9 cellular contexts compared by ENCODE assay signal in the genomic region with DNA sequence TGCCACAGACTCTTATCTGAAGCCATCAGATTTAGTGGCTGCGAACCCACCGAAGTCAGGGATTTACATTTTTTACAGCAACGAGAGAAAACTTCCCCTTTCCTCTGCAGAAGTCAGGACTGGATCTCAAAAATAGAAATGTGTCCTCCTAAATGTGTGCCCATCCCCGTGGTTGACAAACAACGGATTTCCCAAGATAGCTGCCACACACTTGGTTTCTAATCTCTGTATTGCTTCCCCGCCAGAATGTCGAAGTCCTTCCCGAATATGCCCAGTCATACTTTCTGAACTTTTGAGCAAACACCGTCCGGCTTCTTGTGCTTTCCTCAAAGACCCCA. TPM values are rescaled to one million over a fixed set of nuclear protein-coding genes. Genes with fewer than 3 reads are reported as not detected.
DNase-seq lines count a peak whose midpoint lies in the region; ATAC-seq and TF ChIP-seq lines count a peak whose summit lies in the region.
"Had no signal": no experiment of that assay in that cellular context is flagged by ENCODE, and none has a peak within 500 bp of the region (broad histone marks: within the 10 kb centered on the region; RNA-seq: fewer than 3 reads in every experiment).

No MANE protein-coding gene starts in this region.

- ATAC-seq in GM21825 (IDR thresholded peaks at IDR 0.05; ENCODE audit: unreplicated experiment) (no peak), HG02678 (IDR thresholded peaks at IDR 0.05; ENCODE audit: unreplicated experiment) (no peak), HG03196 (IDR thresholded peaks at IDR 0.05; ENCODE audit: unreplicated experiment) (no peak)

- WGBS in mammary epithelial cell (ENCODE audit: low coverage, missing lambda C conversion rate), result 11% methylated on average over 7 of the region's 10 CpGs

- H3K79me2 ChIP-seq in mammary epithelial cell (ENCODE audit: insufficient read depth, low read length) (no peaks in the 10 kb centered on the region), neural progenitor cell (ENCODE audit: low read depth) (peaks cover 18% of the 10 kb centered on the region)

- in situ Hi-C loops in mammary epithelial cell (cut with MboI; ENCODE audit: low sequenced_read_pairs in 2 of 2), result no loop called here

- peak overlapping the region; percentile 87 for H2AFZ ChIP-seq in mammary epithelial cell (ENCODE audit: low read depth, low read length)
- peak overlapping the region; percentile 96 for H2AFZ ChIP-seq in neural progenitor cell (replicated peaks)

- H3K27ac Mint-ChIP-seq in neural progenitor cell, result peak overlapping the region; percentile 26

- no peaks in the 10 kb centered on the region for H3K36me3 Mint-ChIP-seq in neural progenitor cell

- H3F3A ChIP-seq in neural progenitor cell (ENCODE audit: low read depth), result peaks cover 10% of the 10 kb centered on the region

- H3K4me3 ChIP-seq in HUES6 (ENCODE audit: low read depth, low read length) (peak overlapping the region; percentile 76), mammary epithelial cell (replicated peaks in 1 of 3; ENCODE audit: insufficient read depth in 1 of 3, low read depth in 2 of 3, low read length in 3 of 3) (no peak overlapping the region), neural progenitor cell (peak overlapping the region; percentile 99), A673 (ENCODE audit: low read depth, low read length, poor library complexity, severe bottlenecking) (no peak overlapping the region)

- H3K27me3 Mint-ChIP-seq in neural progenitor cell (ENCODE audit: insufficient read depth, low read depth), result peaks cover 7% of the 10 kb centered on the region

- H3K4me3 Mint-ChIP-seq in neural progenitor cell, result peak overlapping the region; percentile 94

- H4K20me1 ChIP-seq in mammary epithelial cell (ENCODE audit: insufficient read depth, low read length), result no peaks in the 10 kb centered on the region
- H4K20me1 ChIP-seq in neural progenitor cell (ENCODE audit: low read depth), result peaks cover 10% of the 10 kb centered on the region

- intact Hi-C loops in mammary epithelial cell (cut with micrococcal nuclease) (loop anchor here (5.0 kb wide), 1 partner anchor 115 kb away; no protein-coding TSS in a partner anchor), A673 (cut with micrococcal nuclease; ENCODE audit: unreplicated experiment) (loop anchor here (5.0 kb wide), 1 partner anchor 280 kb away; no protein-coding TSS in a partner anchor)

- POLR2A ChIA-PET in A673 (lab: Charles Lee; ENCODE audit: low non-redundant PET), result no interaction called here

- dilution Hi-C loops in mammary epithelial cell (cut with HindIII; ENCODE audit: low sequenced_read_pairs), result no loop called here

- H3K4me1 Mint-ChIP-seq in neural progenitor cell, result peaks cover 24% of the 10 kb centered on the region

- TF ChIP-seq CTCF in mammary epithelial cell (conservative IDR thresholded peaks at IDR 0.05 in 1 of 2, IDR thresholded peaks at IDR 0.05 in 1 of 2; ENCODE audit: extremely low read depth in 1 of 2, insufficient read depth in 1 of 2, low read depth in 1 of 2, low read length in 2 of 2) (no peak), neural progenitor cell (IDR thresholded peaks at IDR 0.05) (no peak), A673 (conservative IDR thresholded peaks at IDR 0.05; ENCODE audit: low read depth, low read length) (no peak; the same call in 1 of the 2 replicates)

- CTCF ChIA-PET in mammary epithelial cell (lab: Charles Lee; ENCODE audit: low non-redundant PET) (no interaction called here), A673 (lab: Charles Lee) (no interaction called here)

- H3K4me1 ChIP-seq in HUES6 (ENCODE audit: control insufficient read depth, insufficient read depth, low read length) (peaks cover 26% of the 10 kb centered on the region), mammary epithelial cell (ENCODE audit: insufficient read depth, low read length) (no peaks in the 10 kb centered on the region), neural progenitor cell (peaks cover 30% of the 10 kb centered on the region), A673 (ENCODE audit: insufficient read depth, low read length, poor library complexity, severe bottlenecking) (no peaks in the 10 kb centered on the region)

- no peaks in the 10 kb centered on the region for H3K9me3 Mint-ChIP-seq in neural progenitor cell

- peak; percentile 9 for DNase-seq in CD1c-positive myeloid dendritic cell (ENCODE audit: extremely low spot score)
- no peak for DNase-seq in mammary epithelial cell
- no peak for DNase-seq in neural progenitor cell (ENCODE audit: low spot score)
- no peak for DNase-seq in A673 (ENCODE audit: low spot score)
- DNase-seq: left lung had no signal

- H3K27me3 ChIP-seq in HUES6 (ENCODE audit: control insufficient read depth, insufficient read depth, low read length) (peaks cover 44% of the 10 kb centered on the region), mammary epithelial cell (ENCODE audit: insufficient read depth, low read length) (peaks cover 32% of the 10 kb centered on the region), neural progenitor cell (peaks cover 24% of the 10 kb centered on the region), A673 (replicated peaks; ENCODE audit: insufficient read depth, low read depth, low read length, poor library complexity) (peaks cover 81% of the 10 kb centered on the region)

- H3K36me3 ChIP-seq in HUES6 (ENCODE audit: control insufficient read depth, insufficient read depth, low read length) (no peaks in the 10 kb centered on the region), mammary epithelial cell (ENCODE audit: insufficient read depth, low read length) (no peaks in the 10 kb centered on the region), neural progenitor cell (no peaks in the 10 kb centered on the region), A673 (ENCODE audit: insufficient read depth, low read length, poor library complexity, severe bottlenecking) (no peaks in the 10 kb centered on the region)
- H3K36me3 ChIP-seq: left lung had no signal

- H3K27ac ChIP-seq in HUES6 (ENCODE audit: low read depth, low read length) (no peak overlapping the region), mammary epithelial cell (ENCODE audit: insufficient read depth, low read depth, low read length) (no peak overlapping the region), neural progenitor cell (no peak overlapping the region), A673 (ENCODE audit: low read depth, low read length, poor library complexity, severe bottlenecking) (no peak overlapping the region)
- H3K27ac ChIP-seq: left lung had no signal

- H3K9ac ChIP-seq in HUES6 (ENCODE audit: low read length), result no peak overlapping the region
- no peak overlapping the region for H3K9ac ChIP-seq in mammary epithelial cell (ENCODE audit: insufficient read depth, low read length)
- no peak overlapping the region for H3K9ac ChIP-seq in neural progenitor cell

- H3K4me2 ChIP-seq in mammary epithelial cell (ENCODE audit: insufficient read depth, low read depth, low read length), result peak overlapping the region; percentile 94
- peak overlapping the region; percentile 92 for H3K4me2 ChIP-seq in neural progenitor cell

- no peaks in the 10 kb centered on the region for H3K9me3 ChIP-seq in HUES6 (ENCODE audit: control insufficient read depth, insufficient read depth, low read depth, low read length)
- no peaks in the 10 kb centered on the region for H3K9me3 ChIP-seq in mammary epithelial cell (replicated peaks; ENCODE audit: insufficient read depth, low read length)
- no peaks in the 10 kb centered on the region for H3K9me3 ChIP-seq in neural progenitor cell (ENCODE audit: low read depth)
- no peaks in the 10 kb centered on the region for H3K9me3 ChIP-seq in A673 (ENCODE audit: low read depth, low read length, poor library complexity, severe bottlenecking)
- H3K9me3 ChIP-seq: left lung had no signal

- BruUV-seq in mammary epithelial cell (replicated peaks; lab: Mats Ljungman, UMichigan) (no TSS peak), A673 (replicated peaks; lab: Mats Ljungman, UMichigan) (no TSS peak)

RNA-seq across cellular contexts. Expression of gene ADAM23, which starts 0.8 kb away (rescaled TPM):
- total RNA-seq in mammary epithelial cell, result 10 to 100 TPM; 19.0 to 30.1 TPM
- polyA plus RNA-seq in mammary epithelial cell, result 2.5 TPM
- not detected for polyA minus RNA-seq in mammary epithelial cell
- total RNA-seq in neural progenitor cell (ENCODE audit: low replicate concordance), result 17.2 and 19.4 TPM in 2 replicates
- total RNA-seq in A673 (2021), result 0.21 and 0.44 TPM in 2 replicates

Comparison
In these comparisons a context has a peak if more than half of its experiments do, and no peak if none do; other contexts are left out.
1. H3K4me3 ChIP-seq: peak in HUES6 (single experiment) and neural progenitor cell (single experiment); none in mammary epithelial cell (0 of 3) and A673 (single experiment).
2. RNA of gene ADAM23, which starts 0.8 kb away (total RNA-seq): 19.0 to 30.1 TPM in mammary epithelial cell and 17.2 to 19.4 TPM in neural progenitor cell; 0.21 to 0.44 TPM in A673; every median in the first group is over 10 times any median in the second.